Comparison of ENCODE assay signal across 22 cellular contexts in genomic region chr10:49571419-49571818, GRCh38. TPM values are rescaled to one million over a fixed set of nuclear protein-coding genes. Genes with fewer than 3 reads are reported as not detected.
DNase-seq lines count a peak whose midpoint lies in the region; FAIRE-seq and TF ChIP-seq lines count a peak whose summit lies in the region.
"Had no signal": no experiment of that assay in that cellular context is flagged by ENCODE, and none has a peak within 500 bp of the region (broad histone marks: within the 10 kb centered on the region; RNA-seq: fewer than 3 reads in every experiment).

No MANE protein-coding gene starts in this region.

- TF ChIP-seq EP300 in esophagus muscularis mucosa (IDR thresholded peaks at IDR 0.05) = no peak

- dilution Hi-C loops in mammary epithelial cell (cut with HindIII; ENCODE audit: low sequenced_read_pairs) = no loop called here

- BruUV-seq in mammary epithelial cell (replicated peaks; lab: Mats Ljungman, UMichigan) = no TSS peak
- no TSS peak for BruUV-seq in MCF 10A (replicated peaks; lab: Mats Ljungman, UMichigan)

- POLR2A ChIA-PET in MCF 10A (lab: Yijun Ruan, JAX) = interaction anchor here (0.7 to 12.5 kb wide), 2 partner anchors 18 to 30 kb away, joined by 3 to 205 read pairs; no protein-coding TSS in a partner anchor

- no peaks in the 10 kb centered on the region for H3K9me3 Mint-ChIP-seq in MCF 10A (ENCODE audit: unreplicated experiment)
- H3K9me3 Mint-ChIP-seq: CD8-positive, alpha-beta T cell; T-helper 1 cell treated with Interleukin-12 subunit alpha and Interleukin-12 subunit beta and Interleukin-4 antibody, amounts not matched to agents 30 μg/mL and 1 μg/mL, for 36 hours had no signal

- no peaks in the 10 kb centered on the region for H3K79me2 ChIP-seq in mammary epithelial cell (ENCODE audit: insufficient read depth, low read length)

- H3K4me1 Mint-ChIP-seq in MCF 10A (ENCODE audit: insufficient read depth, unreplicated experiment) = peaks cover 56% of the 10 kb centered on the region
- H3K4me1 Mint-ChIP-seq: WTC11 had no signal

- FAIRE-seq in GM12891 (lab: Jason Lieb, UNC) = no peak
- FAIRE-seq: colon, H1 had no signal

- H3K27me3 ChIP-seq in mammary epithelial cell (ENCODE audit: insufficient read depth, low read length) (no peaks in the 10 kb centered on the region), esophagus muscularis mucosa (peaks cover 0 to 5% (median 0%) of the 10 kb centered on the region in 4 donors), thyroid gland (no peaks in the 10 kb centered on the region)

- H3K36me3 ChIP-seq in mammary epithelial cell (ENCODE audit: insufficient read depth, low read length) = no peaks in the 10 kb centered on the region
- no peaks in the 10 kb centered on the region for H3K36me3 ChIP-seq in esophagus muscularis mucosa
- no peaks in the 10 kb centered on the region for H3K36me3 ChIP-seq in thyroid gland

- H3K27ac ChIP-seq in mammary epithelial cell (ENCODE audit: insufficient read depth, low read depth, low read length) (no peak overlapping the region), esophagus muscularis mucosa (replicated peaks in 1 of 4) (no peak overlapping the region), thyroid gland (no peak overlapping the region), caudate nucleus (ENCODE audit: low read depth, low read length) (no peak overlapping the region)

- H3K4me3 Mint-ChIP-seq in MCF 10A (ENCODE audit: unreplicated experiment) = no peak overlapping the region
- H3K4me3 Mint-ChIP-seq: CD8-positive, alpha-beta T cell; T-helper 1 cell treated with Interleukin-12 subunit alpha and Interleukin-12 subunit beta and Interleukin-4 antibody, amounts not matched to agents 30 μg/mL and 1 μg/mL, for 36 hours; WTC11 had no signal

- H4K20me1 ChIP-seq in mammary epithelial cell (ENCODE audit: insufficient read depth, low read length) = no peaks in the 10 kb centered on the region

- H3K36me3 Mint-ChIP-seq in MCF 10A (ENCODE audit: insufficient read depth, unreplicated experiment) = no peaks in the 10 kb centered on the region
- H3K36me3 Mint-ChIP-seq: CD8-positive, alpha-beta T cell had no signal

- TF ChIP-seq CTCF in mammary epithelial cell (conservative IDR thresholded peaks at IDR 0.05 in 1 of 2, IDR thresholded peaks at IDR 0.05 in 1 of 2; ENCODE audit: extremely low read depth in 1 of 2, insufficient read depth in 1 of 2, low read depth in 1 of 2, low read length in 2 of 2) = no peak
- no peak for TF ChIP-seq CTCF in MCF 10A (IDR thresholded peaks at IDR 0.05; ENCODE audit: unreplicated experiment)
- no peak for TF ChIP-seq CTCF in esophagus muscularis mucosa (IDR thresholded peaks at IDR 0.05)
- TF ChIP-seq CTCF in thyroid gland (IDR thresholded peaks at IDR 0.05) = no peak

- no peak overlapping the region for H2AFZ ChIP-seq in mammary epithelial cell (ENCODE audit: low read depth, low read length)

- H3K4me3 ChIP-seq in mammary epithelial cell (replicated peaks in 1 of 3; ENCODE audit: insufficient read depth in 1 of 3, low read depth in 2 of 3, low read length in 3 of 3) = no peak overlapping the region
- no peak overlapping the region for H3K4me3 ChIP-seq in esophagus muscularis mucosa
- H3K4me3 ChIP-seq in thyroid gland (replicated peaks in 1 of 3) = no peak overlapping the region

- no peak for TF ChIP-seq POLR2A in esophagus muscularis mucosa (IDR thresholded peaks at IDR 0.05; ENCODE audit: low read depth)
- TF ChIP-seq POLR2A in thyroid gland (IDR thresholded peaks at IDR 0.05) = no peak
- no peak for TF ChIP-seq POLR2A in GM12891 (IDR thresholded peaks at IDR 0.05; ENCODE audit: low read depth, low read length)

- H3K9me3 ChIP-seq in mammary epithelial cell (replicated peaks; ENCODE audit: insufficient read depth, low read length) (no peaks in the 10 kb centered on the region), esophagus muscularis mucosa (no peaks in the 10 kb centered on the region), thyroid gland (no peaks in the 10 kb centered on the region)

- in situ Hi-C loops in mammary epithelial cell (cut with MboI; ENCODE audit: low sequenced_read_pairs in 2 of 2) = no loop called here

- CTCF ChIA-PET in mammary epithelial cell (lab: Charles Lee; ENCODE audit: low non-redundant PET) (no interaction called here), MCF 10A (lab: Yijun Ruan, JAX) (interaction anchor here (1.5 kb wide), 1 partner anchor 21 kb away, joined by 8 read pairs; no protein-coding TSS in a partner anchor)

- H3K4me1 ChIP-seq in mammary epithelial cell (ENCODE audit: insufficient read depth, low read length) (peaks cover 40% of the 10 kb centered on the region), esophagus muscularis mucosa (no peaks in the 10 kb centered on the region), thyroid gland (peaks cover 0 to 15% of the 10 kb centered on the region in 2 donors)

- 72% methylated on average over 2 of the region's 2 CpGs for WGBS in mammary epithelial cell (ENCODE audit: low coverage, missing lambda C conversion rate)
- 62% methylated on average over 2 of the region's 2 CpGs for WGBS in esophagus muscularis mucosa
- WGBS in thyroid gland, 2 donors = 15 to 16% methylated on average over 2 of the region's 2 CpGs

- intact Hi-C loops in mammary epithelial cell (cut with micrococcal nuclease) = no loop called here
- intact Hi-C loops in MCF 10A (cut with micrococcal nuclease) = no loop called here
- intact Hi-C loops in esophagus muscularis mucosa (cut with DNase I) = no loop called here
- intact Hi-C loops in thyroid gland (cut with DNase I) = no loop called here

- H3K4me2 ChIP-seq in mammary epithelial cell (ENCODE audit: insufficient read depth, low read depth, low read length) = no peak overlapping the region

- DNase-seq in mammary epithelial cell (peak; percentile 49), MCF 10A (ENCODE audit: unreplicated experiment) (no peak), NCI-H510A treated with DMSO at 0.1 percent for 48 hours (lab: John Stamatoyannopoulos, UW) (peak; percentile 43), esophagus muscularis mucosa (ENCODE audit: extremely low spot score) (peak; percentile 55), thyroid gland (peak; percentile 36 to 43), GM12891 (ENCODE audit: insufficient read length, low spot score) (no peak), caudate nucleus (lab: John Stamatoyannopoulos, UW) (no peak)
- no peak for DNase-seq in activated CD4-positive, alpha-beta T cell treated with anti-CD3 and anti-CD28 coated beads, Interleukin-2, amount 50 U/mL, for 4 hours
- DNase-seq: activated gamma-delta T cell treated with Interleukin-2 at 50 U/mL for 16 hours; aorta; CD8-positive, alpha-beta T cell; MV-4-11; NCI-H2171; Right ventricle myocardium superior; substantia nigra had no signal

- H3K9ac ChIP-seq in mammary epithelial cell (ENCODE audit: insufficient read depth, low read length) = no peak overlapping the region

- H3K27ac Mint-ChIP-seq in MCF 10A (ENCODE audit: low read depth, unreplicated experiment) = no peak overlapping the region
- H3K27ac Mint-ChIP-seq: CD8-positive, alpha-beta T cell; T-helper 1 cell treated with Interleukin-12 subunit alpha and Interleukin-12 subunit beta and Interleukin-4 antibody, amounts not matched to agents 30 μg/mL and 1 μg/mL, for 36 hours; WTC11 had no signal

- no peaks in the 10 kb centered on the region for H3K27me3 Mint-ChIP-seq in MCF 10A (ENCODE audit: insufficient read depth, unreplicated experiment)

TF ChIP-seq in GM12891, 5 proteins besides CTCF, POLR2A, EP300 and RAD21:
- TF ChIP-seq SPI1 (IDR thresholded peaks at IDR 0.05; ENCODE audit: low read depth, low read length) (no peak), TAF1 (IDR thresholded peaks at IDR 0.05; ENCODE audit: low read depth, low read length) (no peak), POU2F2 (IDR thresholded peaks at IDR 0.05; ENCODE audit: low read depth, low read length) (no peak), POLR2AphosphoS5 (IDR thresholded peaks at IDR 0.05; ENCODE audit: low read depth, low read length) (no peak), PAX5 (IDR thresholded peaks at IDR 0.05; ENCODE audit: insufficient read depth, low read length, severe bottlenecking) (no peak)

RNA-seq across cellular contexts. Expression of gene ERCC6, which starts 32.5 kb away (rescaled TPM):
- total RNA-seq in mammary epithelial cell (100 to 1,000 TPM in 1 of 2 donors, 10 to 100 TPM in 1; 35.5 to 106 TPM), MCF 10A (2022) (54.0 and 64.4 TPM in 2 replicates), esophagus muscularis mucosa (10 to 100 TPM in 1 of 4 donors, 1 to 10 TPM in 3; 7.0 to 11.7 (median 9.2) TPM), thyroid gland (10 to 100 TPM; 27.9 to 50.2 (median 32.5) TPM)
- polyA plus RNA-seq in mammary epithelial cell = 22.1 TPM
- 78.2 TPM for polyA minus RNA-seq in mammary epithelial cell
- 7.1 TPM for polyA plus RNA-seq in GM12891 (2012; ENCODE audit: low read depth, missing spikeins)

RNA-seq across cellular contexts. Expression of gene SLC18A3, which starts 38.7 kb away (rescaled TPM):
- total RNA-seq in mammary epithelial cell = not detected
- not detected for polyA plus RNA-seq in mammary epithelial cell
- not detected for polyA minus RNA-seq in mammary epithelial cell
- not detected in 2 replicates for total RNA-seq in MCF 10A (2022)
- 1 to 10 TPM in 2 of 4 donors, under 1 TPM in 2; 0.42 to 1.7 (median 0.81) TPM for total RNA-seq in esophagus muscularis mucosa
- not detected for total RNA-seq in thyroid gland
- polyA plus RNA-seq in GM12891 (2012; ENCODE audit: low read depth, missing spikeins) = not detected
- total RNA-seq: activated CD8-positive, alpha-beta memory T cell treated with anti-CD3 and anti-CD28 coated beads for 36 hours; aorta; CD8-positive, alpha-beta T cell; H1; liver; Right ventricle myocardium superior had no signal
- polyA plus RNA-seq: aorta, liver had no signal

RNA-seq across cellular contexts. Expression of gene CHAT, which starts 42.4 kb away (rescaled TPM):
- total RNA-seq in mammary epithelial cell (not detected), MCF 10A (2022) (not detected in 2 replicates), esophagus muscularis mucosa (under 1 TPM in 1 of 4 donors, not detected in 3; 0.17 TPM), thyroid gland (not detected)
- polyA plus RNA-seq in mammary epithelial cell = not detected
- polyA minus RNA-seq in mammary epithelial cell = not detected
- polyA plus RNA-seq in GM12891 (2012; ENCODE audit: low read depth, missing spikeins) = not detected
- total RNA-seq: activated CD8-positive, alpha-beta memory T cell treated with anti-CD3 and anti-CD28 coated beads for 36 hours; aorta; CD8-positive, alpha-beta T cell; H1; liver; osteocyte; Right ventricle myocardium superior; WTC11 had no signal
- polyA plus RNA-seq: aorta, H1, liver had no signal

Comparison
In these comparisons a context has a peak if more than half of its experiments do, and no peak if none do; other contexts are left out.
1. DNase-seq: peak in mammary epithelial cell (single experiment), NCI-H510A treated with DMSO at 0.1 percent for 48 hours (single experiment), esophagus muscularis mucosa (single experiment) and thyroid gland (2 of 2); none in MCF 10A (single experiment), GM12891 (single experiment), activated CD4-positive, alpha-beta T cell treated with anti-CD3 and anti-CD28 coated beads, Interleukin-2, amount 50 U/mL, for 4 hours (0 of 2) and caudate nucleus (0 of 61).